8 cellular contexts compared by ENCODE assay signal in the genomic region with DNA sequence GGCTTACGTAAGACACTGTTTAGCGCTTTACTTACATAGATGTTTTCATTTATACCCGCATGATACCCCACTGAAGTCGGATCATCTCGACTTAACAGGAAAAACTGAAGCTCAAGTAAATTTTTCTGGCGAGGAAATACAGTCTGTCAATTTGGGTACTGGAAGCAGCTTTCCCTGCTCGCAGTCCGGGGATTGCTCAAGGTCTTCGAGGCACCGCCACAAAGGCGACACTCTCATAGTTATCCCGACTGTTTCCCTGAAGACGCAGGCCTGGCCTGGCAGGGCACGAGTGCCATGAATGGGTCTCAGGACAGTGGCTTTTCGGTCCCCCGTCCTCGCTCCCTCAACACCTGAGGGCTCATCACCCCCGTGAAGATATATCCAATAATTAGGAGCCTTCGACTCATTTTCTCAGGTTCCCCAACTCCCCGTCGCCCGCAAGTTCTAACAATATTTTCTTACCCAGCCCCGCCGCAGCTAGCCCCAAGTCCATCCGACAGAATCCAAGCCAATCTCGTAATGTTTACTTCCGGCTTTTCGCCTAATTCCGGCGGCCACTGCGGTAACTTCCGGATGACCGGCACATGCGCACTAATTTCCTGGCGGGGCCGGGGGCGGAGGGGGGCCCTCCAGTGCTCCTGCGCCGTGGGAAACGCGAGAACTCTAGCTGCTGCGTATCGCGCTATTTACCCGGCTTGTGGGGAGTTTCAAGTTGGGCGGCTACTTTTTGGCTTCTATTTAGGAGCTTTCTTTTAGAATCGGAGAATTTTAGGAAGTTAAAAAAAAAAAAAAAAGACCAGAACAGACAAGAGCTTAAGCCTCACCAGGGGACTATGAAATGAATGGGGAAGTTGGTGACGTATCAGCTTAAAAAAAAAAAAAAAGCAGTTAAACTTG. TPM values are rescaled to one million over a fixed set of nuclear protein-coding genes. Genes with fewer than 3 reads are reported as not detected.
DNase-seq lines count a peak whose midpoint lies in the region; ATAC-seq and TF ChIP-seq lines count a peak whose summit lies in the region.

Gene SLU7, minus strand, starts transcription at position 521 of the 897 bp plus-strand sequence. CDS start 3,787 bp downstream, outside the sequence.

- H3K4me1 ChIP-seq in right cardiac atrium (ENCODE audit: control insufficient read depth, insufficient read depth, low read length) (peaks cover 10% of the 10 kb centered on the region), vagina (peaks cover 41% of the 10 kb centered on the region)

- no peaks in the 10 kb centered on the region for H3K9me3 ChIP-seq in right cardiac atrium (ENCODE audit: control insufficient read depth, low read length)
- H3K9me3 ChIP-seq in vagina: no peaks in the 10 kb centered on the region

- under 1% methylated on average over 48 of the region's 48 CpGs for WGBS in right cardiac atrium

- H3K27me3 ChIP-seq in right cardiac atrium (ENCODE audit: control insufficient read depth, insufficient read depth): no peaks in the 10 kb centered on the region
- H3K27me3 ChIP-seq in vagina: no peaks in the 10 kb centered on the region

- H3K27ac ChIP-seq in right cardiac atrium (ENCODE audit: low read length) (peak within 1 kb of the TSS; percentile 72), vagina (peak within 1 kb of the TSS; percentile 96)

- H3K36me3 ChIP-seq in vagina: no peaks in the 10 kb centered on the region

- TF ChIP-seq POLR2A in vagina (IDR thresholded peaks at IDR 0.05): peak in 1 of 2 donors; percentile 49

- DNase-seq in NCI-H187 treated with DMSO at 0.1 percent for 48 hours (lab: John Stamatoyannopoulos, UW) (peak; percentile 60), anterior cingulate cortex (lab: John Stamatoyannopoulos, UW) (peak; percentile 29 to 91 (median 84)), right cardiac atrium (peak; percentile 95 to 98 (median 97)), putamen (ENCODE audit: low spot score) (peak; percentile 91), vagina (ENCODE audit: extremely low spot score in 2 of 2) (peak in 1 of 2 donors; percentile 96)

- ATAC-seq in GM18499 (IDR thresholded peaks at IDR 0.05; ENCODE audit: insufficient read depth, unreplicated experiment) (peak; percentile 51), HG02943 (IDR thresholded peaks at IDR 0.05; ENCODE audit: low read depth, unreplicated experiment) (peak; percentile 60), right cardiac atrium (peak; percentile 95)

- H3K4me3 ChIP-seq in right cardiac atrium (ENCODE audit: low read length): peak within 1 kb of the TSS; percentile 90
- H3K4me3 ChIP-seq in vagina: peak within 1 kb of the TSS; percentile 72 to 95

- TF ChIP-seq CTCF in vagina (IDR thresholded peaks at IDR 0.05): no peak

- intact Hi-C loops in T-helper 2 cell treated with Interferon-gamma antibody and Interleukin-4, amounts not matched to agents 100 ng/mL and 5 ng/mL, for 36 hours (cut with micrococcal nuclease): loop anchor here (1.0 to 10.0 kb wide), 5 partner anchors 19 to 414 kb away; partner anchors contain the start of genes FAM200C and TTC1
- intact Hi-C loops in right cardiac atrium (cut with DNase I) (no loop called here), vagina (cut with DNase I) (no loop called here)

RNA-seq across cellular contexts. Expression of gene SLU7, which starts in this region (rescaled TPM):
- total RNA-seq in T-helper 2 cell treated with Interferon-gamma antibody and Interleukin-4, amounts not matched to agents 100 ng/mL and 5 ng/mL, for 36 hours: 37.8 and 40.5 TPM in 2 replicates
- total RNA-seq in right cardiac atrium (10 to 100 TPM; 43.6 to 57.6 (median 46.4) TPM), vagina (24.3 TPM)
- polyA plus RNA-seq in right cardiac atrium: 25.8 TPM
